14 cellular contexts compared by ENCODE assay signal in genomic region chr2:240291940-240292574, GRCh38.
DNase-seq lines count a peak whose midpoint lies in the region; ATAC-seq and TF ChIP-seq lines count a peak whose summit lies in the region.
"Had no signal": no experiment of that assay in that cellular context is flagged by ENCODE, and none has a peak within 500 bp of the region (broad histone marks: within the 10 kb centered on the region; RNA-seq: fewer than 3 reads in every experiment).

No MANE protein-coding gene starts in this region.

- no peaks in the 10 kb centered on the region for H3K9me3 Mint-ChIP-seq in WTC11
- no peaks in the 10 kb centered on the region for H3K9me3 Mint-ChIP-seq in activated T-helper 1 cell treated with anti-CD3 and anti-CD28 coated beads, Interleukin-12 subunit alpha, Interleukin-12 subunit beta, Interleukin-2, Interleukin-4 antibody, amounts not matched to agents 30 ng/mL and 10 ng/mL and 1 ng/mL, durations not matched to agents 14 hours and 24 hours and 36 hours
- H3K9me3 Mint-ChIP-seq: CD4-positive, CD25-positive, alpha-beta regulatory T cell had no signal

- DNase-seq in cardiac septum (ENCODE audit: low spot score), result peak; percentile 58
- DNase-seq in Right ventricle myocardium superior, result no peak
- no peak for DNase-seq in WTC11 (ENCODE audit: low spot score)
- peak; percentile 5 for DNase-seq in iPS-NIHi11 (ENCODE audit: low spot score)
- peak; percentile 47 for DNase-seq in upper lobe of right lung
- DNase-seq in NCI-H1930 (lab: John Stamatoyannopoulos, UW), result no peak
- DNase-seq in activated T-helper 1 cell treated with anti-CD3 and anti-CD28 coated beads, Interleukin-12 subunit alpha, Interleukin-12 subunit beta, Interleukin-2, Interleukin-4 antibody, amounts not matched to agents 30 ng/mL and 10 ng/mL and 1 ng/mL, durations not matched to agents 14 hours and 24 hours and 36 hours (ENCODE audit: low spot score), result no peak
- DNase-seq: ACHN; CD4-positive, CD25-positive, alpha-beta regulatory T cell; DMS53; GF-D8; GM23248 had no signal

- no peak overlapping the region for H3K4me3 Mint-ChIP-seq in WTC11
- no peak overlapping the region for H3K4me3 Mint-ChIP-seq in activated T-helper 1 cell treated with anti-CD3 and anti-CD28 coated beads, Interleukin-12 subunit alpha, Interleukin-12 subunit beta, Interleukin-2, Interleukin-4 antibody, amounts not matched to agents 30 ng/mL and 10 ng/mL and 1 ng/mL, durations not matched to agents 14 hours and 24 hours and 36 hours
- H3K4me3 Mint-ChIP-seq: CD4-positive, CD25-positive, alpha-beta regulatory T cell had no signal

- H3K4me1 ChIP-seq in upper lobe of right lung, result no peaks in the 10 kb centered on the region

- POLR2A ChIA-PET in WTC11 (lab: Charles Lee), result no interaction called here

- H3K9me3 ChIP-seq in upper lobe of right lung, result no peaks in the 10 kb centered on the region
- H3K9me3 ChIP-seq: BLaER1 treated with 17β-estradiol and CSF1 and Interleukin-3, amounts not matched to agents 10 nM and 100 nM; HAP-1 had no signal

- intact Hi-C loops in cardiac septum (cut with DNase I), result loop anchor here (2.0 kb wide), 1 partner anchor 33 kb away; no protein-coding TSS in a partner anchor
- intact Hi-C loops in Right ventricle myocardium superior (cut with DNase I), result loop anchor here (10.0 kb wide), 2 partner anchors 57 to 143 kb away; partner anchors contain the start of gene GPC1
- intact Hi-C loops in upper lobe of right lung (cut with DNase I), result no loop called here
- intact Hi-C loops in activated T-helper 1 cell treated with anti-CD3 and anti-CD28 coated beads, Interleukin-12 subunit alpha, Interleukin-12 subunit beta, Interleukin-2, Interleukin-4 antibody, amounts not matched to agents 30 ng/mL and 10 ng/mL and 1 ng/mL, durations not matched to agents 14 hours and 24 hours and 36 hours (cut with micrococcal nuclease), result no loop called here

- TF ChIP-seq CTCF in WTC11 (IDR thresholded peaks at IDR 0.05) (no peak), upper lobe of right lung (IDR thresholded peaks at IDR 0.05) (no peak)

- H3K27ac Mint-ChIP-seq in WTC11, result no peak overlapping the region
- H3K27ac Mint-ChIP-seq in activated T-helper 1 cell treated with anti-CD3 and anti-CD28 coated beads, Interleukin-12 subunit alpha, Interleukin-12 subunit beta, Interleukin-2, Interleukin-4 antibody, amounts not matched to agents 30 ng/mL and 10 ng/mL and 1 ng/mL, durations not matched to agents 14 hours and 24 hours and 36 hours, result no peak overlapping the region
- H3K27ac Mint-ChIP-seq: CD4-positive, CD25-positive, alpha-beta regulatory T cell had no signal

- no peaks in the 10 kb centered on the region for H3K36me3 ChIP-seq in upper lobe of right lung
- H3K36me3 ChIP-seq: BLaER1 treated with 17β-estradiol and CSF1 and Interleukin-3, amounts not matched to agents 10 nM and 100 nM; HAP-1 had no signal

- ATAC-seq in Right ventricle myocardium superior (ENCODE audit: poor library complexity) (no peak), WTC11 (peak; percentile 27; the same call in 1 of the 2 replicates), upper lobe of right lung (no peak)

- peaks cover 21% of the 10 kb centered on the region for H3K4me1 Mint-ChIP-seq in WTC11
- H3K4me1 Mint-ChIP-seq in activated T-helper 1 cell treated with anti-CD3 and anti-CD28 coated beads, Interleukin-12 subunit alpha, Interleukin-12 subunit beta, Interleukin-2, Interleukin-4 antibody, amounts not matched to agents 30 ng/mL and 10 ng/mL and 1 ng/mL, durations not matched to agents 14 hours and 24 hours and 36 hours (ENCODE audit: low read depth), result no peaks in the 10 kb centered on the region
- H3K4me1 Mint-ChIP-seq: CD4-positive, CD25-positive, alpha-beta regulatory T cell had no signal

- CTCF ChIA-PET in WTC11 (lab: Charles Lee), result no interaction called here

- no peaks in the 10 kb centered on the region for H3K27me3 ChIP-seq in upper lobe of right lung
- H3K27me3 ChIP-seq: BLaER1 treated with 17β-estradiol and CSF1 and Interleukin-3, amounts not matched to agents 10 nM and 100 nM had no signal

- H3K4me3 ChIP-seq in upper lobe of right lung, result no peak overlapping the region
- H3K4me3 ChIP-seq: BLaER1 treated with 17β-estradiol and CSF1 and Interleukin-3, amounts not matched to agents 10 nM and 100 nM; GM23248; HAP-1 had no signal

- H3K36me3 Mint-ChIP-seq in WTC11, result no peaks in the 10 kb centered on the region
- H3K36me3 Mint-ChIP-seq in activated T-helper 1 cell treated with anti-CD3 and anti-CD28 coated beads, Interleukin-12 subunit alpha, Interleukin-12 subunit beta, Interleukin-2, Interleukin-4 antibody, amounts not matched to agents 30 ng/mL and 10 ng/mL and 1 ng/mL, durations not matched to agents 14 hours and 24 hours and 36 hours (ENCODE audit: low read depth), result no peaks in the 10 kb centered on the region
- H3K36me3 Mint-ChIP-seq: CD4-positive, CD25-positive, alpha-beta regulatory T cell had no signal

- H3K27ac ChIP-seq in upper lobe of right lung, result no peak overlapping the region
- H3K27ac ChIP-seq: BLaER1 treated with 17β-estradiol and CSF1 and Interleukin-3, amounts not matched to agents 10 nM and 100 nM; GM23248 had no signal

- no peaks in the 10 kb centered on the region for H3K27me3 Mint-ChIP-seq in WTC11 (ENCODE audit: low read depth)
- H3K27me3 Mint-ChIP-seq in activated T-helper 1 cell treated with anti-CD3 and anti-CD28 coated beads, Interleukin-12 subunit alpha, Interleukin-12 subunit beta, Interleukin-2, Interleukin-4 antibody, amounts not matched to agents 30 ng/mL and 10 ng/mL and 1 ng/mL, durations not matched to agents 14 hours and 24 hours and 36 hours (ENCODE audit: insufficient read depth), result peaks cover 2% of the 10 kb centered on the region
- H3K27me3 Mint-ChIP-seq: CD4-positive, CD25-positive, alpha-beta regulatory T cell had no signal

TF ChIP-seq in WTC11, 78 proteins besides CTCF, POLR2A, EP300 and RAD21 (continues in another document):
- TF ChIP-seq ZBTB43 (CRISPR knock-in tag; IDR thresholded peaks at IDR 0.05) (no peak), NFE2L1 (CRISPR knock-in tag; IDR thresholded peaks at IDR 0.05) (no peak), NFYB (CRISPR knock-in tag; conservative IDR thresholded peaks at IDR 0.05; ENCODE audit: low read depth) (no peak), SMAD4 (CRISPR knock-in tag; IDR thresholded peaks at IDR 0.05) (no peak), ATF3 (CRISPR knock-in tag; conservative IDR thresholded peaks at IDR 0.05) (no peak), FOXP1 (CRISPR knock-in tag; IDR thresholded peaks at IDR 0.05; ENCODE audit: borderline replicate concordance) (no peak), HMGXB4 (CRISPR knock-in tag; IDR thresholded peaks at IDR 0.05) (no peak), GRHL2 (CRISPR knock-in tag; IDR thresholded peaks at IDR 0.05; ENCODE audit: insufficient replicate concordance, severe bottlenecking) (no peak), ZNF416 (CRISPR knock-in tag; IDR thresholded peaks at IDR 0.05) (no peak), ZMAT4 (CRISPR knock-in tag; IDR thresholded peaks at IDR 0.05) (no peak), OVOL2 (CRISPR knock-in tag; IDR thresholded peaks at IDR 0.05; ENCODE audit: borderline replicate concordance) (no peak), MLX (CRISPR knock-in tag; IDR thresholded peaks at IDR 0.05) (no peak), ZNF121 (CRISPR knock-in tag; IDR thresholded peaks at IDR 0.05) (no peak), SOX15 (CRISPR knock-in tag; IDR thresholded peaks at IDR 0.05) (no peak), NR1H2 (CRISPR knock-in tag; IDR thresholded peaks at IDR 0.05) (no peak)

Comparison
In these comparisons a context has a peak if more than half of its experiments do, and no peak if none do; other contexts are left out.
1. DNase-seq: peak in cardiac septum (single experiment), iPS-NIHi11 (single experiment) and upper lobe of right lung (single experiment); none in Right ventricle myocardium superior (single experiment), WTC11 (single experiment), NCI-H1930 (0 of 2) and activated T-helper 1 cell treated with anti-CD3 and anti-CD28 coated beads, Interleukin-12 subunit alpha, Interleukin-12 subunit beta, Interleukin-2, Interleukin-4 antibody, amounts not matched to agents 30 ng/mL and 10 ng/mL and 1 ng/mL, durations not matched to agents 14 hours and 24 hours and 36 hours (single experiment).
2. intact Hi-C loops: an anchor here in cardiac septum (2.0 kb wide) and Right ventricle myocardium superior (10.0 kb wide); none called in upper lobe of right lung and activated T-helper 1 cell treated with anti-CD3 and anti-CD28 coated beads, Interleukin-12 subunit alpha, Interleukin-12 subunit beta, Interleukin-2, Interleukin-4 antibody, amounts not matched to agents 30 ng/mL and 10 ng/mL and 1 ng/mL, durations not matched to agents 14 hours and 24 hours and 36 hours.